ENCODE assay signal across 1 cellular context in genomic region chr12:63264629-63265028, GRCh38.
"Had no signal": no experiment of that assay in that cellular context is flagged by ENCODE, and none has a peak within 500 bp of the region (broad histone marks: within the 10 kb centered on the region; RNA-seq: fewer than 3 reads in every experiment).

No MANE protein-coding gene starts in this region.

- ATAC-seq: GM12878 had no signal

- H3K4me3 ChIP-seq: GM12878 had no signal
